ENCODE assay signal across 1 cellular context in the genomic region with DNA sequence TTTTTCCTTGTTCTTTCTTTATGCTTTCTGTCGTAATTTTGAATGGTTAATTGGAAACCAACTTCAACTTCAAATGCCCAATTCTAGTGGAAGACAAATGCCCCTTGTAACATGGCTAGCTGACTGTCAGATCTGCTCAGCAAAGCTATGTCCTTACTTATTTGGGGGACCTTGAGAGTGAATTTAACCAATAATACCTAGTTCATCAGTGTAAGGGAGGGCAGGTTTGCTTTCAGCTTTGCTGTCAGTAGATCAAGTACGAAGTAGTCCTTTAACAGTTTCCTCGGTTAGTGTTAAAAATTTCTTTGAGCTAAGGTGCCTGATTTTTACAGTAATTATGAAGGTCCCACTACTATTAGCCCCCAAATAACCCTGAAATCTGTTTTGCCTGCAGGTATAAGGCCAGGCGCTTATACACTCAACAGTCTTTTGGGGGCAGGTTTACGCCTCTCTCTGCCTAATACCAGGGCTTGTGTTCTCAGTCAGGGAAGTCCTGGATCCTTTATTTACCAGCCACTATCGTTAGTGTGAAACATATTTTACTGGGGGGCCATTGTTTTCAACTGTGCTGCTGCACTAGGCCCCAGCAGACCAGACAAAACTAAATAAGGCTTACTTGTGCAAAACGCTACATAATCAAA.
TF ChIP-seq lines count a peak whose summit lies in the region.

No MANE protein-coding gene starts in this region.

TF ChIP-seq in H1, 55 proteins besides CTCF, POLR2A, EP300 and RAD21:
- TF ChIP-seq SP1 (IDR thresholded peaks at IDR 0.05; ENCODE audit: low read depth, low read length) (no peak), BACH1 (IDR thresholded peaks at IDR 0.05; ENCODE audit: low read length) (no peak), CREB1 (IDR thresholded peaks at IDR 0.05) (no peak), EGR1 (IDR thresholded peaks at IDR 0.05; ENCODE audit: borderline replicate concordance, low read depth, low read length) (no peak), RFX5 (IDR thresholded peaks at IDR 0.05; ENCODE audit: borderline replicate concordance, low read depth, low read length) (no peak)
- TF ChIP-seq, protein P1, sequence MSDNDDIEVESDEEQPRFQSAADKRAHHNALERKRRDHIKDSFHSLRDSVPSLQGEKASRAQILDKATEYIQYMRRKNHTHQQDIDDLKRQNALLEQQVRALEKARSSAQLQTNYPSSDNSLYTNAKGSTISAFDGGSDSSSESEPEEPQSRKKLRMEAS (IDR thresholded peaks at IDR 0.05), result no peak
- TF ChIP-seq, protein P2, sequence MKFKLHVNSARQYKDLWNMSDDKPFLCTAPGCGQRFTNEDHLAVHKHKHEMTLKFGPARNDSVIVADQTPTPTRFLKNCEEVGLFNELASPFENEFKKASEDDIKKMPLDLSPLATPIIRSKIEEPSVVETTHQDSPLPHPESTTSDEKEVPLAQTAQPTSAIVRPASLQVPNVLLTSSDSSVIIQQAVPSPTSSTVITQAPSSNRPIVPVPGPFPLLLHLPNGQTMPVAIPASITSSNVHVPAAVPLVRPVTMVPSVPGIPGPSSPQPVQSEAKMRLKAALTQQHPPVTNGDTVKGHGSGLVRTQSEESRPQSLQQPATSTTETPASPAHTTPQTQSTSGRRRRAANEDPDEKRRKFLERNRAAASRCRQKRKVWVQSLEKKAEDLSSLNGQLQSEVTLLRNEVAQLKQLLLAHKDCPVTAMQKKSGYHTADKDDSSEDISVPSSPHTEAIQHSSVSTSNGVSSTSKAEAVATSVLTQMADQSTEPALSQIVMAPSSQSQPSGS (IDR thresholded peaks at IDR 0.05; ENCODE audit: low read length), result no peak
